In the genomic region with DNA sequence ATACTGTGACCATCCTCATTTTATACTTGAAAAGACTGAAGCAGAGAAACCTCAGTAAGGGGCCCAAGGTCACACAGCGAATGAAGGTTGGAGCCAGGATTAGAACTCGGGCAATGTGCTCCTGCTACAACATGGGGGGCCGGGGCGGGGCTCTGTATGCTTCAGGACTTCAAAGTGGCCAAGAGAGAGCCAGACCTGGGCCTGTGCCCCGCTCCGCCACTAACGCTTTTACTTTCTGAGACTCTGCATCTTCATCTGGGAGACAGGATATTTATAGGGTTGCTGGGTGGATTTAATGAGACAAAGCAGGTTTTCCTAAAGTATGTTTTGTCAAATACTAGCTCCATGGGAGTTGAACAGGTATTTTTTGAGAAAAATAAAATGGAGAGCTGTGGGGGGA, we compare ENCODE assay signal across 16 cellular contexts. TPM values are rescaled to one million over a fixed set of nuclear protein-coding genes. Genes with fewer than 3 reads are reported as not detected.
DNase-seq lines count a peak whose midpoint lies in the region; ATAC-seq and TF ChIP-seq lines count a peak whose summit lies in the region.
"Had no signal": no experiment of that assay in that cellular context is flagged by ENCODE, and none has a peak within 500 bp of the region (broad histone marks: within the 10 kb centered on the region; RNA-seq: fewer than 3 reads in every experiment).

No MANE protein-coding gene starts in this region.

- peaks cover 70 to 94% (median 93%) of the 10 kb centered on the region in 3 donors for H3K4me1 Mint-ChIP-seq in naive B cell

- H3K27me3 ChIP-seq in BLaER1 treated with 17β-estradiol and CSF1 and Interleukin-3, amounts not matched to agents 10 nM and 100 nM: no peaks in the 10 kb centered on the region
- no peaks in the 10 kb centered on the region for H3K27me3 ChIP-seq in stomach

- intact Hi-C loops in stomach (cut with DNase I; ENCODE audit: low total_unique reads): no loop called here

- TF ChIP-seq CTCF in coronary artery (IDR thresholded peaks at IDR 0.05) (no peak), stomach (IDR thresholded peaks at IDR 0.05) (no peak)

- TF ChIP-seq EP300 in stomach (IDR thresholded peaks at IDR 0.05): no peak

- no peaks in the 10 kb centered on the region for H4K20me1 ChIP-seq in BLaER1 treated with 17β-estradiol and CSF1 and Interleukin-3, amounts not matched to agents 10 nM and 100 nM

- peak overlapping the region in 5 of 6 donors; percentile 59 to 98 (median 78) for H3K27ac Mint-ChIP-seq in naive B cell

- DNase-seq in coronary artery (ENCODE audit: low spot score) (no peak), naive B cell (no peak), stomach (no peak), SKM-1 (lab: John Stamatoyannopoulos, UW; ENCODE audit: unreplicated experiment) (no peak)
- DNase-seq: COR-L47, GOT3, MM.1S, NCI-H1105, NCI-H187, NCI-H69 had no signal

- peaks cover 0 to 4% of the 10 kb centered on the region in 2 donors for H3K36me3 Mint-ChIP-seq in naive B cell

- H3K4me3 Mint-ChIP-seq in naive B cell: peak overlapping the region in 4 of 8 donors; percentile 20 to 73 (median 40)

- H3K4me3 ChIP-seq in BLaER1 treated with 17β-estradiol and CSF1 and Interleukin-3, amounts not matched to agents 10 nM and 100 nM: 0 out of 20 replicates have a peak overlapping the region, but pooled peaks of 1 of the 10 experiments have one; percentile 18
- no peak overlapping the region for H3K4me3 ChIP-seq in coronary artery
- no peak overlapping the region for H3K4me3 ChIP-seq in stomach

- 87 to 92% (median 90%) methylated on average over 7 of the region's 7 CpGs for WGBS in stomach, 5 donors

- H3K27me3 Mint-ChIP-seq in naive B cell: no peaks in the 10 kb centered on the region

- peaks cover 65 to 100% (median 100%) of the 10 kb centered on the region in 10 experiments for H3K4me1 ChIP-seq in BLaER1 treated with 17β-estradiol and CSF1 and Interleukin-3, amounts not matched to agents 10 nM and 100 nM
- peaks cover 9 to 88% (median 21%) of the 10 kb centered on the region in 4 donors for H3K4me1 ChIP-seq in stomach

- H3K9ac ChIP-seq in BLaER1 treated with 17β-estradiol and CSF1 and Interleukin-3, amounts not matched to agents 10 nM and 100 nM: peak overlapping the region in 6 of 11 experiments; percentile 16 to 86 (median 43); a peak in 9 of 22 replicates

- H3K9me3 Mint-ChIP-seq in naive B cell: no peaks in the 10 kb centered on the region

- H3K9me3 ChIP-seq in BLaER1 treated with 17β-estradiol and CSF1 and Interleukin-3, amounts not matched to agents 10 nM and 100 nM (replicated peaks in 1 of 11): no peaks in the 10 kb centered on the region
- H3K9me3 ChIP-seq in stomach: no peaks in the 10 kb centered on the region

- ATAC-seq in naive B cell (ENCODE audit: low read depth in 2 of 2) (no peak), GM19455 (IDR thresholded peaks at IDR 0.05; ENCODE audit: unreplicated experiment) (no peak), HG03442 (IDR thresholded peaks at IDR 0.05; ENCODE audit: unreplicated experiment) (no peak), HG02610 (IDR thresholded peaks at IDR 0.05; ENCODE audit: unreplicated experiment) (no peak)

- H3K27ac ChIP-seq in BLaER1 treated with 17β-estradiol and CSF1 and Interleukin-3, amounts not matched to agents 10 nM and 100 nM: peak overlapping the region in 10 of 11 experiments; percentile 75 to 98 (median 96); a peak in 21 of 22 replicates
- peak overlapping the region; percentile 36 to 87 for H3K27ac ChIP-seq in coronary artery
- H3K27ac ChIP-seq in stomach: peak overlapping the region in 4 of 5 donors; percentile 27 to 90 (median 84)
- H3K27ac ChIP-seq: C4-2B had no signal

- no peak for TF ChIP-seq POLR2A in stomach (IDR thresholded peaks at IDR 0.05)

- H3K36me3 ChIP-seq in BLaER1 treated with 17β-estradiol and CSF1 and Interleukin-3, amounts not matched to agents 10 nM and 100 nM: peaks cover 0 to 38% (median 0%) of the 10 kb centered on the region in 11 experiments; a peak in 9 of 22 replicates
- H3K36me3 ChIP-seq in stomach: peaks cover 0 to 26% (median 7%) of the 10 kb centered on the region in 4 donors

- peak overlapping the region in 8 of 11 experiments; percentile 43 to 98 (median 92); a peak in 16 of 22 replicates for H3K4me2 ChIP-seq in BLaER1 treated with 17β-estradiol and CSF1 and Interleukin-3, amounts not matched to agents 10 nM and 100 nM

RNA-seq across cellular contexts. Expression of a gene that starts 33.9 kb away (rescaled TPM):
- polyA plus RNA-seq in naive B cell (ENCODE audit: low read depth in 6 of 6) (under 1 TPM in 5 of 6 donors, not detected in 1; 0.08 to 0.38 (median 0.29) TPM), stomach (10 to 100 TPM in 1 of 3 donors, 1 to 10 TPM in 2; 7.3 to 14.4 (median 8.6) TPM)
- 100 to 1,000 TPM in 1 of 5 donors, 10 to 100 TPM in 3, 1 to 10 TPM in 1; 5.2 to 149 (median 26.8) TPM for total RNA-seq in stomach
- total RNA-seq: A172 had no signal

Comparison
In these comparisons a context has a peak if more than half of its experiments do, and no peak if none do; other contexts are left out.
1. RNA of a gene that starts 33.9 kb away (polyA plus RNA-seq): 7.3 to 14.4 TPM in stomach; 0.08 to 0.38 TPM in naive B cell; every median in the first group is over 4 times any median in the second.
2. Peak in every context shown above with its lines, with median percentiles within 50 percentile points of each other: H3K27ac ChIP-seq.